ENCODE assay signal across 1 cellular context in the genomic region with DNA sequence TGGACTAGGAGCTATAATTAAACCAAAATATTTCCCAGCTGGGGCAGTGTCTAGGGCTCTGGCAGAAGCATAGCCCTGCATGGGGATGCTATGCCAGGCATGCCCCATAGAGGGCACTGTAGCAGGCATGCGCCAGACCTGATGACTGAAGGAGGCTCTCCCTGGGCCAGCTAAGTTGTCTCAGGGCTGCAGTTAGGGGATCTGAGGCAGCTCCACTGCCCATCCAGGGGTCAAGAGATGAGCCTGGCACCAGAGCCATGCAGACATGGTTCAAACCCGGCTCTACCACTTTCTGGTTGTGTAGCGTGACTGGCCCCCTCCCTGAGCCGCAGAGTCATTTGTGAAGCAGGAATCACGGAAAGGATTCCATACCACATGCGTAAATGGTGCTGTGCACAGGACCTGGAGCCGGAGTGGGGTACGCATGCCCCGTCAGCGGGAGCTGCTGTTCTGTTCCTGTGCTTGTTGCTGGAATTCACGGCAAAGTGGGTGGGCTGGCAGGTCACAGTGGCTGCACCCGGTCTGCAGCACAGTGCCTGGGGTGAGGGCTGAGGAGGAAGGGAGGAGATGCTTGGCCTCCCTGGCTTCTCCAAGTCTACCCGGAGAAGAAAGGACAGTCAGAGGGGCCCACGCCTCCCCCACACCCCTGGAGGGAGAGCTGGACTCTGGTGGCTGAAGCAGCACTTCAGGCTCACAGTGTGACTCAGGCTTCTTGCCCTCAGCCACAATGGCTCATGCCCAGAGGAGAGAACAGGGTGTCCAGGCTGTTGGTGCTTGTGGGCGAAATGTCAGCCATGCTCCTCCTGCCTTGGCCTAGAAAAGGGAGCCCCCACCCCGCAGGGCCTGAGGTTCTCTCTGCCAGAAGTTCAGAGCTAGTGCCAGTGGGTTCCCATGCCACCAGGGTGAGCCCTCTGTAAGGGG.
TF ChIP-seq lines count a peak whose summit lies in the region.

No MANE protein-coding gene starts in this region.

TF ChIP-seq in HepG2, 621 proteins besides CTCF, POLR2A, EP300 and RAD21 (continued from another document and continues in another):
- TF ChIP-seq ZNF646 (CRISPR knock-in tag; IDR thresholded peaks at IDR 0.05) (peak; percentile 19; the same call in 1 of the 2 replicates), ZNF788 (CRISPR knock-in tag; IDR thresholded peaks at IDR 0.05; ENCODE audit: borderline replicate concordance) (0 out of 2 replicates have a peak, but pooled peaks have one; percentile 34), SPEN (CRISPR knock-in tag; IDR thresholded peaks at IDR 0.05; ENCODE audit: low read depth) (no peak; the same call in 1 of the 2 replicates), ZNF441 (CRISPR knock-in tag; IDR thresholded peaks at IDR 0.05; ENCODE audit: borderline replicate concordance) (no peak), E2F2 (CRISPR knock-in tag; IDR thresholded peaks at IDR 0.05; ENCODE audit: borderline replicate concordance) (no peak), ZNF670 (CRISPR knock-in tag; IDR thresholded peaks at IDR 0.05; ENCODE audit: borderline replicate concordance) (no peak), RBM22 (optimal IDR thresholded peaks at IDR 0.05; ENCODE audit: low read length) (peak; percentile 52), ZSCAN22 (CRISPR knock-in tag; IDR thresholded peaks at IDR 0.05) (no peak), ZNF703 (CRISPR knock-in tag; IDR thresholded peaks at IDR 0.05; ENCODE audit: borderline replicate concordance) (no peak), DDIT3 (CRISPR knock-in tag; IDR thresholded peaks at IDR 0.05) (no peak), ZNF17 (CRISPR knock-in tag; IDR thresholded peaks at IDR 0.05) (no peak), ZSCAN31 (CRISPR knock-in tag; IDR thresholded peaks at IDR 0.05; ENCODE audit: low read depth) (0 out of 2 replicates have a peak, but pooled peaks have one; percentile 19), SMARCE1 (IDR thresholded peaks at IDR 0.05; ENCODE audit: borderline replicate concordance) (no peak), SMARCC2 (IDR thresholded peaks at IDR 0.05) (no peak), NR2F6 (IDR thresholded peaks at IDR 0.05) (no peak), NR2F6 (CRISPR knock-in tag; IDR thresholded peaks at IDR 0.05) (no peak), ZNF260 (CRISPR knock-in tag; IDR thresholded peaks at IDR 0.05; ENCODE audit: borderline replicate concordance, low read depth) (no peak), ZNF460 (CRISPR knock-in tag; IDR thresholded peaks at IDR 0.05; ENCODE audit: borderline replicate concordance) (no peak), KDM4B (CRISPR knock-in tag; IDR thresholded peaks at IDR 0.05) (no peak), TEAD3 (CRISPR knock-in tag; optimal IDR thresholded peaks at IDR 0.05; ENCODE audit: borderline replicate concordance) (peak; percentile 70), MEIS2 (CRISPR knock-in tag; IDR thresholded peaks at IDR 0.05) (0 out of 2 replicates have a peak, but pooled peaks have one; percentile 24), YEATS4 (CRISPR knock-in tag; IDR thresholded peaks at IDR 0.05; ENCODE audit: borderline replicate concordance) (no peak), RNF2 (conservative IDR thresholded peaks at IDR 0.05; ENCODE audit: low read depth) (no peak), HOXD1 (CRISPR knock-in tag; IDR thresholded peaks at IDR 0.05) (no peak), DMTF1 (CRISPR knock-in tag; IDR thresholded peaks at IDR 0.05) (no peak), SMAD9 (CRISPR knock-in tag; IDR thresholded peaks at IDR 0.05) (no peak), AFF4 (CRISPR knock-in tag; IDR thresholded peaks at IDR 0.05) (no peak), AGO1 (IDR thresholded peaks at IDR 0.05; ENCODE audit: low read depth, low read length, poor library complexity, severe bottlenecking) (no peak), ZKSCAN5 (CRISPR knock-in tag; IDR thresholded peaks at IDR 0.05) (no peak), CAMTA2 (CRISPR knock-in tag; IDR thresholded peaks at IDR 0.05; ENCODE audit: borderline replicate concordance) (0 out of 2 replicates have a peak, but pooled peaks have one; percentile 42), ISX (CRISPR knock-in tag; conservative IDR thresholded peaks at IDR 0.05) (no peak)
- TF ChIP-seq, protein P1, sequence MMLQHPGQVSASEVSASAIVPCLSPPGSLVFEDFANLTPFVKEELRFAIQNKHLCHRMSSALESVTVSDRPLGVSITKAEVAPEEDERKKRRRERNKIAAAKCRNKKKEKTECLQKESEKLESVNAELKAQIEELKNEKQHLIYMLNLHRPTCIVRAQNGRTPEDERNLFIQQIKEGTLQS (CRISPR knock-in tag; IDR thresholded peaks at IDR 0.05) = no peak
- TF ChIP-seq, protein P2, sequence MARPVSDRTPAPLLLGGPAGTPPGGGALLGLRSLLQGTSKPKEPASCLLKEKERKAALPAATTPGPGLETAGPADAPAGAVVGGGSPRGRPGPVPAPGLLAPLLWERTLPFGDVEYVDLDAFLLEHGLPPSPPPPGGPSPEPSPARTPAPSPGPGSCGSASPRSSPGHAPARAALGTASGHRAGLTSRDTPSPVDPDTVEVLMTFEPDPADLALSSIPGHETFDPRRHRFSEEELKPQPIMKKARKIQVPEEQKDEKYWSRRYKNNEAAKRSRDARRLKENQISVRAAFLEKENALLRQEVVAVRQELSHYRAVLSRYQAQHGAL (CRISPR knock-in tag; IDR thresholded peaks at IDR 0.05; ENCODE audit: not compliant biosample characterization) = no peak
- TF ChIP-seq, protein P3, sequence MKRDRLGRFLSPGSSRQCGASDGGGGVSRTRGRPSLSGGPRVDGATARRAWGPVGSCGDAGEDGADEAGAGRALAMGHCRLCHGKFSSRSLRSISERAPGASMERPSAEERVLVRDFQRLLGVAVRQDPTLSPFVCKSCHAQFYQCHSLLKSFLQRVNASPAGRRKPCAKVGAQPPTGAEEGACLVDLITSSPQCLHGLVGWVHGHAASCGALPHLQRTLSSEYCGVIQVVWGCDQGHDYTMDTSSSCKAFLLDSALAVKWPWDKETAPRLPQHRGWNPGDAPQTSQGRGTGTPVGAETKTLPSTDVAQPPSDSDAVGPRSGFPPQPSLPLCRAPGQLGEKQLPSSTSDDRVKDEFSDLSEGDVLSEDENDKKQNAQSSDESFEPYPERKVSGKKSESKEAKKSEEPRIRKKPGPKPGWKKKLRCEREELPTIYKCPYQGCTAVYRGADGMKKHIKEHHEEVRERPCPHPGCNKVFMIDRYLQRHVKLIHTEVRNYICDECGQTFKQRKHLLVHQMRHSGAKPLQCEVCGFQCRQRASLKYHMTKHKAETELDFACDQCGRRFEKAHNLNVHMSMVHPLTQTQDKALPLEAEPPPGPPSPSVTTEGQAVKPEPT (CRISPR knock-in tag; IDR thresholded peaks at IDR 0.05; ENCODE audit: low read depth) = no peak
- TF ChIP-seq, protein P4, sequence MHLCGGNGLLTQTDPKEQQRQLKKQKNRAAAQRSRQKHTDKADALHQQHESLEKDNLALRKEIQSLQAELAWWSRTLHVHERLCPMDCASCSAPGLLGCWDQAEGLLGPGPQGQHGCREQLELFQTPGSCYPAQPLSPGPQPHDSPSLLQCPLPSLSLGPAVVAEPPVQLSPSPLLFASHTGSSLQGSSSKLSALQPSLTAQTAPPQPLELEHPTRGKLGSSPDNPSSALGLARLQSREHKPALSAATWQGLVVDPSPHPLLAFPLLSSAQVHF (CRISPR knock-in tag; IDR thresholded peaks at IDR 0.05) = no peak
- TF ChIP-seq, protein P5, sequence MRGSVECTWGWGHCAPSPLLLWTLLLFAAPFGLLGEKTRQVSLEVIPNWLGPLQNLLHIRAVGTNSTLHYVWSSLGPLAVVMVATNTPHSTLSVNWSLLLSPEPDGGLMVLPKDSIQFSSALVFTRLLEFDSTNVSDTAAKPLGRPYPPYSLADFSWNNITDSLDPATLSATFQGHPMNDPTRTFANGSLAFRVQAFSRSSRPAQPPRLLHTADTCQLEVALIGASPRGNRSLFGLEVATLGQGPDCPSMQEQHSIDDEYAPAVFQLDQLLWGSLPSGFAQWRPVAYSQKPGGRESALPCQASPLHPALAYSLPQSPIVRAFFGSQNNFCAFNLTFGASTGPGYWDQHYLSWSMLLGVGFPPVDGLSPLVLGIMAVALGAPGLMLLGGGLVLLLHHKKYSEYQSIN (CRISPR knock-in tag; IDR thresholded peaks at IDR 0.05; ENCODE audit: borderline replicate concordance) = no peak
